ENCODE assay signal across 1 cellular context in genomic region chr12:49784756-49785409, GRCh38.
TF ChIP-seq lines count a peak whose summit lies in the region.

No MANE protein-coding gene starts in this region.

TF ChIP-seq in K562, 482 proteins besides CTCF, POLR2A, EP300 and RAD21 (continued from another document and continues in another):
- TF ChIP-seq SREBF2 (CRISPR knock-in tag; IDR thresholded peaks at IDR 0.05) (no peak), MEF2A (IDR thresholded peaks at IDR 0.05; ENCODE audit: control insufficient read depth, low read depth, low read length) (peak; percentile 63; the same call in 1 of the 2 replicates), ZNF146 (CRISPR knock-in tag; IDR thresholded peaks at IDR 0.05; ENCODE audit: unreplicated experiment) (no peak), ZNF316 (IDR thresholded peaks at IDR 0.05) (peak; percentile 93), ETS2 (tag; IDR thresholded peaks at IDR 0.05; ENCODE audit: borderline replicate concordance, poor library complexity, severe bottlenecking) (no peak), ILK (tag; IDR thresholded peaks at IDR 0.05; ENCODE audit: borderline replicate concordance, low read depth) (no peak), NELFE (IDR thresholded peaks at IDR 0.05; ENCODE audit: insufficient read depth, insufficient read length) (no peak), PYGO2 (tag; IDR thresholded peaks at IDR 0.05) (no peak), GTF3C2 (IDR thresholded peaks at IDR 0.05; ENCODE audit: borderline replicate concordance, extremely low read depth, insufficient read length) (no peak), GATA2 (CRISPR knock-in tag; IDR thresholded peaks at IDR 0.05) (no peak), KLF10 (CRISPR knock-in tag; IDR thresholded peaks at IDR 0.05) (no peak), STAT5A (IDR thresholded peaks at IDR 0.05; ENCODE audit: borderline replicate concordance, low read length) (no peak), ZNF280B (CRISPR knock-in tag; IDR thresholded peaks at IDR 0.05) (no peak), ARID2 (IDR thresholded peaks at IDR 0.05) (no peak), ZNF140 (CRISPR knock-in tag; IDR thresholded peaks at IDR 0.05) (no peak), HMG20B (CRISPR knock-in tag; IDR thresholded peaks at IDR 0.05) (no peak), MBD2 (IDR thresholded peaks at IDR 0.05; ENCODE audit: borderline replicate concordance, low read depth) (no peak), SMARCA4 (IDR thresholded peaks at IDR 0.05) (no peak; the same call in 1 of the 2 replicates), CC2D1A (IDR thresholded peaks at IDR 0.05) (no peak), NRF1 (conservative IDR thresholded peaks at IDR 0.05 in 1 of 2, IDR thresholded peaks at IDR 0.05 in 1 of 2) (no peak), NFIC (IDR thresholded peaks at IDR 0.05) (no peak), ZNF717 (CRISPR knock-in tag; IDR thresholded peaks at IDR 0.05) (no peak), NR3C1 (CRISPR knock-in tag; IDR thresholded peaks at IDR 0.05) (no peak), HES1 (IDR thresholded peaks at IDR 0.05; ENCODE audit: low read depth) (no peak), MAFK (IDR thresholded peaks at IDR 0.05; ENCODE audit: low read length) (peak; percentile 72), TCF7 (IDR thresholded peaks at IDR 0.05; ENCODE audit: borderline replicate concordance) (no peak), C11orf30 (IDR thresholded peaks at IDR 0.05; ENCODE audit: low read depth) (peak; percentile 90), ZC3H11A (IDR thresholded peaks at IDR 0.05; ENCODE audit: low read depth, low read length) (no peak), U2AF1 (optimal IDR thresholded peaks at IDR 0.05; ENCODE audit: low read depth, low read length) (no peak), CLOCK (CRISPR knock-in tag; IDR thresholded peaks at IDR 0.05; ENCODE audit: borderline replicate concordance) (no peak), ZNF77 (CRISPR knock-in tag; IDR thresholded peaks at IDR 0.05) (no peak), MAFG (tag; conservative IDR thresholded peaks at IDR 0.05) (peak; percentile 96), HMBOX1 (IDR thresholded peaks at IDR 0.05) (no peak), HDAC8 (tag; IDR thresholded peaks at IDR 0.05) (no peak), CREB1 (IDR thresholded peaks at IDR 0.05) (no peak), CREB1 (CRISPR knock-in tag; IDR thresholded peaks at IDR 0.05) (no peak), NCOA1 (IDR thresholded peaks at IDR 0.05; ENCODE audit: low read depth) (no peak), SAFB (IDR thresholded peaks at IDR 0.05; ENCODE audit: borderline replicate concordance, low read depth, low read length) (no peak), RFX1 (IDR thresholded peaks at IDR 0.05) (0 out of 2 replicates have a peak, but pooled peaks have one; percentile 28), TBP (optimal IDR thresholded peaks at IDR 0.05; ENCODE audit: low read depth, low read length) (no peak), MEF2D (tag; conservative IDR thresholded peaks at IDR 0.05; ENCODE audit: low read depth) (peak; percentile 76; the same call in 1 of the 2 replicates), ZNF583 (CRISPR knock-in tag; IDR thresholded peaks at IDR 0.05) (no peak)
- TF ChIP-seq, protein P1, sequence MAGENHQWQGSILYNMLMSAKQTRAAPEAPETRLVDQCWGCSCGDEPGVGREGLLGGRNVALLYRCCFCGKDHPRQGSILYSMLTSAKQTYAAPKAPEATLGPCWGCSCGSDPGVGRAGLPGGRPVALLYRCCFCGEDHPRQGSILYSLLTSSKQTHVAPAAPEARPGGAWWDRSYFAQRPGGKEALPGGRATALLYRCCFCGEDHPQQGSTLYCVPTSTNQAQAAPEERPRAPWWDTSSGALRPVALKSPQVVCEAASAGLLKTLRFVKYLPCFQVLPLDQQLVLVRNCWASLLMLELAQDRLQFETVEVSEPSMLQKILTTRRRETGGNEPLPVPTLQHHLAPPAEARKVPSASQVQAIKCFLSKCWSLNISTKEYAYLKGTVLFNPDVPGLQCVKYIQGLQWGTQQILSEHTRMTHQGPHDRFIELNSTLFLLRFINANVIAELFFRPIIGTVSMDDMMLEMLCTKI (IDR thresholded peaks at IDR 0.05; ENCODE audit: partially characterized antibody), result no peak
- TF ChIP-seq, protein P2, sequence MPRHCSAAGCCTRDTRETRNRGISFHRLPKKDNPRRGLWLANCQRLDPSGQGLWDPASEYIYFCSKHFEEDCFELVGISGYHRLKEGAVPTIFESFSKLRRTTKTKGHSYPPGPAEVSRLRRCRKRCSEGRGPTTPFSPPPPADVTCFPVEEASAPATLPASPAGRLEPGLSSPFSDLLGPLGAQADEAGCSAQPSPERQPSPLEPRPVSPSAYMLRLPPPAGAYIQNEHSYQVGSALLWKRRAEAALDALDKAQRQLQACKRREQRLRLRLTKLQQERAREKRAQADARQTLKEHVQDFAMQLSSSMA (CRISPR knock-in tag; IDR thresholded peaks at IDR 0.05), result no peak
- TF ChIP-seq, protein P3, sequence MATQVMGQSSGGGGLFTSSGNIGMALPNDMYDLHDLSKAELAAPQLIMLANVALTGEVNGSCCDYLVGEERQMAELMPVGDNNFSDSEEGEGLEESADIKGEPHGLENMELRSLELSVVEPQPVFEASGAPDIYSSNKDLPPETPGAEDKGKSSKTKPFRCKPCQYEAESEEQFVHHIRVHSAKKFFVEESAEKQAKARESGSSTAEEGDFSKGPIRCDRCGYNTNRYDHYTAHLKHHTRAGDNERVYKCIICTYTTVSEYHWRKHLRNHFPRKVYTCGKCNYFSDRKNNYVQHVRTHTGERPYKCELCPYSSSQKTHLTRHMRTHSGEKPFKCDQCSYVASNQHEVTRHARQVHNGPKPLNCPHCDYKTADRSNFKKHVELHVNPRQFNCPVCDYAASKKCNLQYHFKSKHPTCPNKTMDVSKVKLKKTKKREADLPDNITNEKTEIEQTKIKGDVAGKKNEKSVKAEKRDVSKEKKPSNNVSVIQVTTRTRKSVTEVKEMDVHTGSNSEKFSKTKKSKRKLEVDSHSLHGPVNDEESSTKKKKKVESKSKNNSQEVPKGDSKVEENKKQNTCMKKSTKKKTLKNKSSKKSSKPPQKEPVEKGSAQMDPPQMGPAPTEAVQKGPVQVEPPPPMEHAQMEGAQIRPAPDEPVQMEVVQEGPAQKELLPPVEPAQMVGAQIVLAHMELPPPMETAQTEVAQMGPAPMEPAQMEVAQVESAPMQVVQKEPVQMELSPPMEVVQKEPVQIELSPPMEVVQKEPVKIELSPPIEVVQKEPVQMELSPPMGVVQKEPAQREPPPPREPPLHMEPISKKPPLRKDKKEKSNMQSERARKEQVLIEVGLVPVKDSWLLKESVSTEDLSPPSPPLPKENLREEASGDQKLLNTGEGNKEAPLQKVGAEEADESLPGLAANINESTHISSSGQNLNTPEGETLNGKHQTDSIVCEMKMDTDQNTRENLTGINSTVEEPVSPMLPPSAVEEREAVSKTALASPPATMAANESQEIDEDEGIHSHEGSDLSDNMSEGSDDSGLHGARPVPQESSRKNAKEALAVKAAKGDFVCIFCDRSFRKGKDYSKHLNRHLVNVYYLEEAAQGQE (CRISPR knock-in tag; IDR thresholded peaks at IDR 0.05; ENCODE audit: low read depth), result no peak
- TF ChIP-seq, protein P4, sequence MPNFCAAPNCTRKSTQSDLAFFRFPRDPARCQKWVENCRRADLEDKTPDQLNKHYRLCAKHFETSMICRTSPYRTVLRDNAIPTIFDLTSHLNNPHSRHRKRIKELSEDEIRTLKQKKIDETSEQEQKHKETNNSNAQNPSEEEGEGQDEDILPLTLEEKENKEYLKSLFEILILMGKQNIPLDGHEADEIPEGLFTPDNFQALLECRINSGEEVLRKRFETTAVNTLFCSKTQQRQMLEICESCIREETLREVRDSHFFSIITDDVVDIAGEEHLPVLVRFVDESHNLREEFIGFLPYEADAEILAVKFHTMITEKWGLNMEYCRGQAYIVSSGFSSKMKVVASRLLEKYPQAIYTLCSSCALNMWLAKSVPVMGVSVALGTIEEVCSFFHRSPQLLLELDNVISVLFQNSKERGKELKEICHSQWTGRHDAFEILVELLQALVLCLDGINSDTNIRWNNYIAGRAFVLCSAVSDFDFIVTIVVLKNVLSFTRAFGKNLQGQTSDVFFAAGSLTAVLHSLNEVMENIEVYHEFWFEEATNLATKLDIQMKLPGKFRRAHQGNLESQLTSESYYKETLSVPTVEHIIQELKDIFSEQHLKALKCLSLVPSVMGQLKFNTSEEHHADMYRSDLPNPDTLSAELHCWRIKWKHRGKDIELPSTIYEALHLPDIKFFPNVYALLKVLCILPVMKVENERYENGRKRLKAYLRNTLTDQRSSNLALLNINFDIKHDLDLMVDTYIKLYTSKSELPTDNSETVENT (CRISPR knock-in tag; IDR thresholded peaks at IDR 0.05), result no peak
